In the genomic region with DNA sequence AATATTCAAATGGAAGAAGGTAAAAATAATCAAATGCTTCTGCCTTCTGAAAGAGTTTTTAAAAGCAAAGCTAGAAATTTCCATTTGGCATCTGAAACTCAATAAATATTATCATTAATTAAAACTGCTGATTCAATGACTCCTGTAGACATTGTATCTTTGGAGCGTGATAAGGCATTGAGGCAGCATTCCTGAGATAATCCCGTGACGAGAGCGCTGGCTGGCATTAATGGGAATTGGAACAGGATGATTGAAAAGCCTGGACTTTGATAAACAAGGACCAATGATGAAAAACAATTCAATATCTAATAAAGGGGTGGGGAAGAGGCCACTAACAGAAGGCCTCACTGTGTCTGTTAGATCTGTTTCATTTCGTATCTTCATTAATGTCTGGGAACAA, we compare ENCODE assay signal across 21 cellular contexts.
"Had no signal": no experiment of that assay in that cellular context is flagged by ENCODE, and none has a peak within 500 bp of the region (broad histone marks: within the 10 kb centered on the region; RNA-seq: fewer than 3 reads in every experiment).

No MANE protein-coding gene starts in this region.

- ATAC-seq: K562 had no signal

- H3K27ac ChIP-seq: HL-60, KMS-11 had no signal

- H3K36me3 Mint-ChIP-seq: IgD-negative memory B cell had no signal

- H3K9me3 Mint-ChIP-seq: IgD-negative memory B cell had no signal

- DNase-seq: Kasumi-1, MM.1S, NCI-H1092 treated with DMSO at 0.1 percent for 48 hours, NCI-H1436, NCI-H187, NCI-H2029, NCI-H2081 treated with DMSO at 0.1 percent for 48 hours, NCI-H2171, NCI-H226, NCI-H446, NCI-H510A, NCI-H524 treated with DMSO at 0.1 percent for 48 hours, NCI-H69, NCI-H774, RPMI8226, SHP77, SK-N-SH had no signal

- H3K9me3 ChIP-seq: SK-N-SH had no signal

- H3K27ac Mint-ChIP-seq: IgD-negative memory B cell had no signal

- H3K4me1 Mint-ChIP-seq: IgD-negative memory B cell had no signal

- H3K4me3 Mint-ChIP-seq: IgD-negative memory B cell had no signal

- H3K4me3 ChIP-seq: K562 had no signal
